ENCODE assay signal across 10 cellular contexts in genomic region chr12:52873513-52873831, GRCh38. TPM values are rescaled to one million over a fixed set of nuclear protein-coding genes. Genes with fewer than 3 reads are reported as not detected.
A peak's percentile ranks its signal among the peaks of the same experiment; 100 is the strongest.
DNase-seq lines count a peak whose midpoint lies in the region; ATAC-seq and TF ChIP-seq lines count a peak whose summit lies in the region.
"Had no signal": no experiment of that assay in that cellular context is flagged by ENCODE, and none has a peak within 500 bp of the region (broad histone marks: within the 10 kb centered on the region; RNA-seq: fewer than 3 reads in every experiment).

No MANE protein-coding gene starts in this region.

- no peaks in the 10 kb centered on the region for H3K36me3 Mint-ChIP-seq in CD4-positive, alpha-beta T cell (ENCODE audit: low read depth)
- peaks cover 2% of the 10 kb centered on the region for H3K36me3 Mint-ChIP-seq in central memory CD8-positive, alpha-beta T cell (ENCODE audit: insufficient read depth)
- H3K36me3 Mint-ChIP-seq in neural crest cell (ENCODE audit: low read depth) = no peaks in the 10 kb centered on the region

- peaks cover 36% of the 10 kb centered on the region for H3K4me1 Mint-ChIP-seq in CD4-positive, alpha-beta T cell (ENCODE audit: low read depth)
- H3K4me1 Mint-ChIP-seq in central memory CD8-positive, alpha-beta T cell = peaks cover 24% of the 10 kb centered on the region
- peaks cover 19% of the 10 kb centered on the region for H3K4me1 Mint-ChIP-seq in neural crest cell

- DNase-seq in CD4-positive, alpha-beta T cell = no peak
- DNase-seq in NCI-H146 treated with DMSO at 0.1 percent for 48 hours (lab: John Stamatoyannopoulos, UW; ENCODE audit: unreplicated experiment) (peak; percentile 36), neural crest cell (ENCODE audit: low read depth, low spot score) (no peak), amygdala (lab: John Stamatoyannopoulos, UW) (no peak), NCI-H2196 treated with DMSO at 0.1 percent for 48 hours (lab: John Stamatoyannopoulos, UW; ENCODE audit: unreplicated experiment) (no peak), glomerular visceral epithelial cell (ENCODE audit: extremely low spot score) (no peak)
- no peak for DNase-seq in central memory CD8-positive, alpha-beta T cell (ENCODE audit: low spot score in 2 of 2)

- no peak overlapping the region for H3K27ac ChIP-seq in CD4-positive, alpha-beta T cell (ENCODE audit: low read depth, low read length)

- peak; percentile 1 for ATAC-seq in CD4-positive, alpha-beta T cell (ENCODE audit: poor library complexity)
- no peak for ATAC-seq in central memory CD8-positive, alpha-beta T cell (replicated peaks; ENCODE audit: extremely low read depth, poor library complexity, severe bottlenecking)
- ATAC-seq in HG02970 (IDR thresholded peaks at IDR 0.05; ENCODE audit: low FRiP score, unreplicated experiment) = no peak

- peaks cover 10% of the 10 kb centered on the region for H3K27me3 Mint-ChIP-seq in CD4-positive, alpha-beta T cell
- H3K27me3 Mint-ChIP-seq in central memory CD8-positive, alpha-beta T cell = no peaks in the 10 kb centered on the region
- peaks cover 34% of the 10 kb centered on the region for H3K27me3 Mint-ChIP-seq in neural crest cell (ENCODE audit: low read depth)

- peak overlapping the region; percentile 77 for H3K4me3 Mint-ChIP-seq in CD4-positive, alpha-beta T cell
- H3K4me3 Mint-ChIP-seq in central memory CD8-positive, alpha-beta T cell = peak overlapping the region; percentile 74
- peak overlapping the region; percentile 60 for H3K4me3 Mint-ChIP-seq in neural crest cell

- H3K27ac Mint-ChIP-seq in CD4-positive, alpha-beta T cell = peak overlapping the region; percentile 75
- peak overlapping the region; percentile 67 for H3K27ac Mint-ChIP-seq in central memory CD8-positive, alpha-beta T cell (ENCODE audit: low read depth)
- H3K27ac Mint-ChIP-seq in neural crest cell (ENCODE audit: unreplicated experiment) = no peak overlapping the region

- no peaks in the 10 kb centered on the region for H3K9me3 ChIP-seq in CD4-positive, alpha-beta T cell (ENCODE audit: control insufficient read depth, low read length)

- no peaks in the 10 kb centered on the region for H3K27me3 ChIP-seq in CD4-positive, alpha-beta T cell (ENCODE audit: control insufficient read depth, insufficient read depth, low read length)

- TF ChIP-seq CTCF in CD4-positive, alpha-beta T cell (IDR thresholded peaks at IDR 0.05) = no peak
- no peak for TF ChIP-seq CTCF in neural crest cell (conservative IDR thresholded peaks at IDR 0.05)

- CTCF ChIA-PET in CD4-positive, alpha-beta T cell (lab: Charles Lee) = interaction anchor here (0.8 to 1.8 kb wide), 3 partner anchors 12 to 546 kb away, joined by 3 to 8 read pairs (median 4); no protein-coding TSS in a partner anchor

- H3K9me3 Mint-ChIP-seq in CD4-positive, alpha-beta T cell = no peaks in the 10 kb centered on the region
- no peaks in the 10 kb centered on the region for H3K9me3 Mint-ChIP-seq in central memory CD8-positive, alpha-beta T cell
- no peaks in the 10 kb centered on the region for H3K9me3 Mint-ChIP-seq in neural crest cell

- POLR2A ChIA-PET in CD4-positive, alpha-beta T cell (lab: Charles Lee) = interaction anchor here (0.6 to 2.3 kb wide), 4 partner anchors 56 to 288 kb away, joined by 3 to 9 read pairs (median 3); partner anchors contain the start of gene EIF4B

- intact Hi-C loops in CD4-positive, alpha-beta T cell (cut with DNase I, micrococcal nuclease) = loop anchor here in 1 of 2 experiments (10.0 kb wide), 1 partner anchor 189 kb away; the partner anchor contains the start of gene KRT1

RNA-seq across cellular contexts. Expression of gene KRT78, which starts 24.7 kb away (rescaled TPM):
- not detected for total RNA-seq in CD4-positive, alpha-beta T cell
- not detected in 2 replicates for total RNA-seq in neural crest cell
- total RNA-seq: activated CD8-positive, alpha-beta memory T cell treated with anti-CD3 and anti-CD28 coated beads for 36 hours; kidney epithelial cell had no signal

RNA-seq across cellular contexts. Expression of gene KRT8, which starts 31.4 kb away (rescaled TPM):
- total RNA-seq in CD4-positive, alpha-beta T cell = under 1 TPM; 0.63 to 0.89 TPM
- 8.3 and 10.3 TPM in 2 replicates for total RNA-seq in neural crest cell
- total RNA-seq: activated CD8-positive, alpha-beta memory T cell treated with anti-CD3 and anti-CD28 coated beads for 36 hours had no signal

RNA-seq across cellular contexts. Expression of gene KRT79, which starts 39.4 kb away (rescaled TPM):
- not detected for total RNA-seq in CD4-positive, alpha-beta T cell
- total RNA-seq in neural crest cell = not detected in 2 replicates
- total RNA-seq: kidney epithelial cell had no signal

RNA-seq across cellular contexts. Expression of gene KRT4, which starts 59.6 kb away (rescaled TPM):
- not detected for total RNA-seq in CD4-positive, alpha-beta T cell
- total RNA-seq in neural crest cell = not detected in 2 replicates
- total RNA-seq: activated CD8-positive, alpha-beta memory T cell treated with anti-CD3 and anti-CD28 coated beads for 36 hours; kidney epithelial cell had no signal
